Comparison of ENCODE assay signal across 8 cellular contexts in the genomic region with DNA sequence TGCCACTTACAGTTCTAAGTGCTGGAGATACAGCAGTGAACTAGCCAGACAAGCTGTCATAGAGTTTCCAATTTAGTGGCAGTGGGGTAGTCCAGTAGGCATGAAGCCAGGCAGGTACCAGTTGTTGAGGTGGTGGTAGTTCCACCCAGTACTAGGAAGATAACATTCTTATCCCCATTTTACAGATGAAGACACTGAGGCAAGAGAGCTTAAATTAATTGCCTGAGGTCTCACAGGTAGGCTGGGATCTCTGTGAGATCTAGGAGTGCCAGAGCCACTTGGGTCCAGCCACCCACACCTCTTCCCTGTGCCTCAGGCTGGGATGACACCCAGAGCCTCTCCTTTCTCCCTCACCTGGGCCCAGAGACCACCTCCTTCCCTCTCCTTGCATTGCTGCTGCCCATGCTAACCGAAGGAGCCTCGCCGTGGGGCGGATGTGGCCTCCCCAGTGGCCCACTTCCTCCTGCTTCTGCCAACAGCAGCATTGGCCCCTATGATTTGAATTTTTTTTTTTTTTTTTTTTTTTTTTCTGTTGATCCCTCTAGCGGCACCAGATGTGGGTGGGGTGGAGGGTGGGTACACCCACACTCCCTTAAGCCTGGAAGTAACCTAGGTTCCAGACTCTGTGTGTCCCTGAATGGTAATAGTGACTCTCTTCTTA.
DNase-seq lines count a peak whose midpoint lies in the region; ATAC-seq and TF ChIP-seq lines count a peak whose summit lies in the region.

No MANE protein-coding gene starts in this region.

- TF ChIP-seq CTCF in esophagus muscularis mucosa (IDR thresholded peaks at IDR 0.05) (no peak), mesothelial cell of epicardium (IDR thresholded peaks at IDR 0.05; ENCODE audit: unreplicated experiment) (no peak)

- no peaks in the 10 kb centered on the region for H3K27me3 ChIP-seq in esophagus muscularis mucosa

- 66% methylated on average over 5 of the region's 5 CpGs for WGBS in esophagus muscularis mucosa

- no peak for TF ChIP-seq EP300 in esophagus muscularis mucosa (IDR thresholded peaks at IDR 0.05)

- no peaks in the 10 kb centered on the region for H3K9me3 ChIP-seq in esophagus muscularis mucosa

- intact Hi-C loops in dendritic cell treated with granulocyte-macrophage colony-stimulating factor and Interleukin-4, amounts not matched to agents 40 ng/mL and 50 ng/mL, for 4 days (cut with micrococcal nuclease) = loop anchor here (5.0 to 10.0 kb wide), 2 partner anchors 65 to 112 kb away; a partner anchor contains a TSS
- intact Hi-C loops in esophagus muscularis mucosa (cut with DNase I) = loop anchor here (10.0 kb wide), 1 partner anchor 55 kb away; no protein-coding TSS in a partner anchor

- no peak overlapping the region for H3K4me3 Mint-ChIP-seq in dendritic cell treated with granulocyte-macrophage colony-stimulating factor and Interleukin-4, amounts not matched to agents 40 ng/mL and 50 ng/mL, for 4 days
- peak overlapping the region; percentile 57 for H3K4me3 Mint-ChIP-seq in stimulated activated memory B cell treated with anti-CD40 and anti-IgM and Interleukin-4, amounts not matched to agents 10 μg/mL and 1 μg/mL and 100 μg/mL, for 72 hours
- no peak overlapping the region for H3K4me3 Mint-ChIP-seq in mesothelial cell of epicardium

- no peak for TF ChIP-seq POLR2A in esophagus muscularis mucosa (IDR thresholded peaks at IDR 0.05; ENCODE audit: low read depth)

- no peak overlapping the region for H3K4me3 ChIP-seq in esophagus muscularis mucosa

- no peaks in the 10 kb centered on the region for H3K36me3 ChIP-seq in esophagus muscularis mucosa

- no peaks in the 10 kb centered on the region for H3K36me3 Mint-ChIP-seq in dendritic cell treated with granulocyte-macrophage colony-stimulating factor and Interleukin-4, amounts not matched to agents 40 ng/mL and 50 ng/mL, for 4 days (ENCODE audit: low read depth)
- H3K36me3 Mint-ChIP-seq in stimulated activated memory B cell treated with anti-CD40 and anti-IgM and Interleukin-4, amounts not matched to agents 10 μg/mL and 1 μg/mL and 100 μg/mL, for 72 hours = peaks cover 28% of the 10 kb centered on the region
- no peaks in the 10 kb centered on the region for H3K36me3 Mint-ChIP-seq in mesothelial cell of epicardium

- no peaks in the 10 kb centered on the region for H3K27me3 Mint-ChIP-seq in dendritic cell treated with granulocyte-macrophage colony-stimulating factor and Interleukin-4, amounts not matched to agents 40 ng/mL and 50 ng/mL, for 4 days
- H3K27me3 Mint-ChIP-seq in stimulated activated memory B cell treated with anti-CD40 and anti-IgM and Interleukin-4, amounts not matched to agents 10 μg/mL and 1 μg/mL and 100 μg/mL, for 72 hours = no peaks in the 10 kb centered on the region
- peaks cover 49% of the 10 kb centered on the region for H3K27me3 Mint-ChIP-seq in mesothelial cell of epicardium (ENCODE audit: low read depth)

- no peak overlapping the region for H3K27ac ChIP-seq in esophagus muscularis mucosa (replicated peaks in 1 of 4)

- H3K4me1 ChIP-seq in esophagus muscularis mucosa = peaks cover 0 to 14% (median 6%) of the 10 kb centered on the region in 4 donors

- peak overlapping the region; percentile 57 for H3K27ac Mint-ChIP-seq in dendritic cell treated with granulocyte-macrophage colony-stimulating factor and Interleukin-4, amounts not matched to agents 40 ng/mL and 50 ng/mL, for 4 days
- peak overlapping the region; percentile 74 for H3K27ac Mint-ChIP-seq in stimulated activated memory B cell treated with anti-CD40 and anti-IgM and Interleukin-4, amounts not matched to agents 10 μg/mL and 1 μg/mL and 100 μg/mL, for 72 hours
- no peak overlapping the region for H3K27ac Mint-ChIP-seq in mesothelial cell of epicardium

- peak; percentile 28 for DNase-seq in activated CD4-positive, CD25-positive, alpha-beta regulatory T cell treated with anti-CD3 and anti-CD28 coated beads, Interleukin-2, amount 50 U/mL, for 16 hours (ENCODE audit: low read depth, low spot score)
- DNase-seq in esophagus muscularis mucosa (ENCODE audit: extremely low spot score) (no peak), amniotic stem cell (lab: John Stamatoyannopoulos, UW) (no peak), mesothelial cell of epicardium (ENCODE audit: low spot score in 2 of 2, unreplicated experiment in 2 of 2) (no peak)

- H3K4me1 Mint-ChIP-seq in dendritic cell treated with granulocyte-macrophage colony-stimulating factor and Interleukin-4, amounts not matched to agents 40 ng/mL and 50 ng/mL, for 4 days (ENCODE audit: low read depth) = peaks cover 66% of the 10 kb centered on the region
- peaks cover 93% of the 10 kb centered on the region for H3K4me1 Mint-ChIP-seq in stimulated activated memory B cell treated with anti-CD40 and anti-IgM and Interleukin-4, amounts not matched to agents 10 μg/mL and 1 μg/mL and 100 μg/mL, for 72 hours
- peaks cover 9% of the 10 kb centered on the region for H3K4me1 Mint-ChIP-seq in mesothelial cell of epicardium

- peak; percentile 65 for ATAC-seq in HG02678 (IDR thresholded peaks at IDR 0.05; ENCODE audit: unreplicated experiment)
- ATAC-seq in stimulated activated memory B cell treated with anti-CD40 and anti-IgM and Interleukin-4, amounts not matched to agents 10 μg/mL and 1 μg/mL and 100 μg/mL, for 72 hours = peak; percentile 91
- no peak for ATAC-seq in HG03196 (IDR thresholded peaks at IDR 0.05; ENCODE audit: unreplicated experiment)

- H3K9me3 Mint-ChIP-seq in dendritic cell treated with granulocyte-macrophage colony-stimulating factor and Interleukin-4, amounts not matched to agents 40 ng/mL and 50 ng/mL, for 4 days = no peaks in the 10 kb centered on the region
- no peaks in the 10 kb centered on the region for H3K9me3 Mint-ChIP-seq in stimulated activated memory B cell treated with anti-CD40 and anti-IgM and Interleukin-4, amounts not matched to agents 10 μg/mL and 1 μg/mL and 100 μg/mL, for 72 hours
- no peaks in the 10 kb centered on the region for H3K9me3 Mint-ChIP-seq in mesothelial cell of epicardium
